8 cellular contexts compared by ENCODE assay signal in the genomic region with DNA sequence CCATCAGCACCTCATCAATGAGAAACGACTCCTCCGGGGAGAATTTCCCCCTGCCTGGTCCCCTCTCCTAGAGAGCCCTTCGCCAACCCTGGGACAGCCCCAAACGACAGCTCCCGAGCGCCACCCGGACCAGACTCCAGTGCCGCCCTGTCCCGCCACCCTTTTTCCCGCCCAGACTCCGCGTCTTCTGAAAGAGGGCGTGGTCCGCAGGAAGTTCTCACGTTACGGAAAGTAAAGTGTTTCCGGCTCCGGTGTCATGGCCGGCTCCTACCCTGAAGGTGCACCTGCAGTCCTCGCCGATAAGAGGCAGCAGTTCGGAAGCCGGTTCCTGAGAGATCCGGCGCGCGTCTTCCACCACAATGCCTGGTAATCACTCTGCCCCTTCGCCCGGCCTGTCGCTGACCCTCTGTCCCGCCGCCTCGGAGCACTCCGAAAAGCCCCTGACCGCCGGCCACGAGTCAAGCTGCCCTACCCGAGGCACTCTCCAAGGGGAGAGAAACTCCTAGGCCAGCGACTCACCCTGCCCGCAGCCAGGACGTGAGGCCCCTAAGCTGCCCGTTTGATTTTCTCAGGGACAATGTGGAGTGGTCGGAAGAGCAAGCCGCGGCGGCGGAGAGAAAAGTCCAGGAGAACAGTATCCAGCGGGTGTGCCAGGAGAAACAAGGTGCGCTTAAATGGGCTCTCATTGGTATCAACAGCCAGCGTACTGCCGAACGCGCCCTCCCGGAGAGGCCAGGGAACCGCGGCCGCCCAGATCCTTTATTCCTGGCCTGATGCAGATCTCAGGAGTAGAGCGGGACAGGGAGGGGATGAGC. TPM values are rescaled to one million over a fixed set of nuclear protein-coding genes. Genes with fewer than 3 reads are reported as not detected.
DNase-seq lines count a peak whose midpoint lies in the region; ATAC-seq and TF ChIP-seq lines count a peak whose summit lies in the region.
"Not testable (repeated sequence)": the region's sequence is repeated elsewhere in the genome, so short reads cannot be mapped to it uniquely, and the experiment has no call there.

A gene with protein sequence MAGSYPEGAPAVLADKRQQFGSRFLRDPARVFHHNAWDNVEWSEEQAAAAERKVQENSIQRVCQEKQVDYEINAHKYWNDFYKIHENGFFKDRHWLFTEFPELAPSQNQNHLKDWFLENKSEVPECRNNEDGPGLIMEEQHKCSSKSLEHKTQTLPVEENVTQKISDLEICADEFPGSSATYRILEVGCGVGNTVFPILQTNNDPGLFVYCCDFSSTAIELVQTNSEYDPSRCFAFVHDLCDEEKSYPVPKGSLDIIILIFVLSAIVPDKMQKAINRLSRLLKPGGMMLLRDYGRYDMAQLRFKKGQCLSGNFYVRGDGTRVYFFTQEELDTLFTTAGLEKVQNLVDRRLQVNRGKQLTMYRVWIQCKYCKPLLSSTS (plus strand): TSS at position 251 of the 815 bp plus-strand sequence. CDS start 6 bp downstream, at position 257.

- TF ChIP-seq CTCF in CD4-positive, alpha-beta T cell (IDR thresholded peaks at IDR 0.05), result peak; percentile 34
- TF ChIP-seq CTCF in liver (IDR thresholded peaks at IDR 0.05; ENCODE audit: low read depth, low read length, missing input control), result peak; percentile 25

- intact Hi-C loops in CD4-positive, alpha-beta T cell (cut with DNase I, micrococcal nuclease), result loop anchor here (2.0 to 10.0 kb wide), 4 partner anchors 55 to 981 kb away; a partner anchor contains a TSS

- H3K4me3 Mint-ChIP-seq in CD4-positive, alpha-beta T cell, result peak within 1 kb of the TSS; percentile 97
- H3K4me3 Mint-ChIP-seq in activated CD4-positive, alpha-beta T cell treated with anti-CD3 and anti-CD28 coated beads, Interleukin-2, amount 10 ng/mL, durations not matched to agents 7 days and 5 days, result peak within 1 kb of the TSS; percentile 100

- H3K27me3 ChIP-seq in CD4-positive, alpha-beta T cell (ENCODE audit: control insufficient read depth, insufficient read depth, low read length); liver (ENCODE audit: control insufficient read depth in 4 of 4, insufficient read depth in 4 of 4, low read length in 3 of 4): not testable (repeated sequence)

- not testable (repeated sequence) for H3K27me3 Mint-ChIP-seq in CD4-positive, alpha-beta T cell; activated CD4-positive, alpha-beta T cell treated with anti-CD3 and anti-CD28 coated beads, Interleukin-2, amount 10 ng/mL, durations not matched to agents 7 days and 5 days

- peaks cover 28% of the 10 kb centered on the region for H3K4me1 Mint-ChIP-seq in CD4-positive, alpha-beta T cell (ENCODE audit: low read depth)
- peaks cover 26% of the 10 kb centered on the region for H3K4me1 Mint-ChIP-seq in activated CD4-positive, alpha-beta T cell treated with anti-CD3 and anti-CD28 coated beads, Interleukin-2, amount 10 ng/mL, durations not matched to agents 7 days and 5 days

- H3K4me3 ChIP-seq in liver (ENCODE audit: low read depth in 1 of 3, low read length in 3 of 3), result peak within 1 kb of the TSS; percentile 55 to 80 (median 75)

- peak; percentile 69 to 86 (median 74) for DNase-seq in CD4-positive, alpha-beta T cell
- DNase-seq in NCI-H69 (lab: John Stamatoyannopoulos, UW), result peak; percentile 97
- peak; percentile 93 for DNase-seq in activated CD4-positive, alpha-beta T cell treated with anti-CD3 and anti-CD28 coated beads, Interleukin-2, amount 10 ng/mL, durations not matched to agents 7 days and 5 days
- DNase-seq in dermis blood vessel endothelial cell, result peak; percentile 85
- peak; percentile 80 for DNase-seq in stimulated activated CD4-positive, alpha-beta T cell treated with anti-CD3 and anti-CD28 coated beads, Interleukin-4, amount 100 ng/mL, for 1 hour

- peak; percentile 93 for ATAC-seq in CD4-positive, alpha-beta T cell (ENCODE audit: poor library complexity)
- ATAC-seq in GM19395 (IDR thresholded peaks at IDR 0.05; ENCODE audit: unreplicated experiment) (peak; percentile 95), HG03558 (IDR thresholded peaks at IDR 0.05; ENCODE audit: extremely low read depth, unreplicated experiment) (peak; percentile 87)

- peak within 1 kb of the TSS; percentile 84 for H3K27ac Mint-ChIP-seq in CD4-positive, alpha-beta T cell
- H3K27ac Mint-ChIP-seq in activated CD4-positive, alpha-beta T cell treated with anti-CD3 and anti-CD28 coated beads, Interleukin-2, amount 10 ng/mL, durations not matched to agents 7 days and 5 days, result peak within 1 kb of the TSS; percentile 98

- not testable (repeated sequence) for H3K27ac ChIP-seq in CD4-positive, alpha-beta T cell (ENCODE audit: low read depth, low read length)
- peak within 1 kb of the TSS in 1 of 2 donors; percentile 13 for H3K27ac ChIP-seq in liver (ENCODE audit: low read depth in 1 of 2, low read length in 2 of 2)

- peaks cover 1 to 10% (median 7%) of the 10 kb centered on the region in 4 donors for H3K36me3 ChIP-seq in liver (ENCODE audit: control insufficient read depth in 4 of 4, insufficient read depth in 3 of 4, low read depth in 1 of 4, low read length in 3 of 4)

- H3K9me3 ChIP-seq in CD4-positive, alpha-beta T cell (ENCODE audit: control insufficient read depth, low read length); liver (ENCODE audit: control insufficient read depth in 4 of 4, low read length in 3 of 4): not testable (repeated sequence)

- POLR2A ChIA-PET in CD4-positive, alpha-beta T cell (lab: Charles Lee), result not testable (repeated sequence)
- POLR2A ChIA-PET in activated CD4-positive, alpha-beta T cell treated with anti-CD3 and anti-CD28 coated beads, Interleukin-2, amount 10 ng/mL, durations not matched to agents 7 days and 5 days (lab: Charles Lee), result interaction anchor here (0.6 to 0.7 kb wide), 2 partner anchors 94 to 202 kb away, joined by 3 to 4 read pairs; no protein-coding TSS in a partner anchor

- peak in 1 of 2 donors; percentile 28 for TF ChIP-seq RAD21 in liver (IDR thresholded peaks at IDR 0.05)

- peaks cover 3 to 13% (median 11%) of the 10 kb centered on the region in 4 donors for H3K4me1 ChIP-seq in liver (ENCODE audit: control insufficient read depth in 4 of 4, insufficient read depth in 4 of 4, low read length in 3 of 4)

- H3K36me3 Mint-ChIP-seq in CD4-positive, alpha-beta T cell (ENCODE audit: low read depth), result peaks cover 32% of the 10 kb centered on the region
- peaks cover 11% of the 10 kb centered on the region for H3K36me3 Mint-ChIP-seq in activated CD4-positive, alpha-beta T cell treated with anti-CD3 and anti-CD28 coated beads, Interleukin-2, amount 10 ng/mL, durations not matched to agents 7 days and 5 days (ENCODE audit: low read depth)

- peak within 1 kb of the TSS in 1 of 2 donors; percentile 74 for H3K9ac ChIP-seq in liver (ENCODE audit: low read depth in 1 of 2, low read length in 2 of 2)

- not testable (repeated sequence) for H3K9me3 Mint-ChIP-seq in CD4-positive, alpha-beta T cell; activated CD4-positive, alpha-beta T cell treated with anti-CD3 and anti-CD28 coated beads, Interleukin-2, amount 10 ng/mL, durations not matched to agents 7 days and 5 days

- CTCF ChIA-PET in CD4-positive, alpha-beta T cell (lab: Charles Lee), result not testable (repeated sequence)
- CTCF ChIA-PET in activated CD4-positive, alpha-beta T cell treated with anti-CD3 and anti-CD28 coated beads, Interleukin-2, amount 10 ng/mL, durations not matched to agents 7 days and 5 days (lab: Charles Lee), result interaction anchor here (0.6 to 0.7 kb wide), 2 partner anchors 58 to 751 kb away, joined by 3 read pairs; no protein-coding TSS in a partner anchor

- under 1% methylated on average over 58 of the region's 58 CpGs for WGBS in liver

TF ChIP-seq in liver, 16 proteins besides CTCF, POLR2A, EP300 and RAD21 (continues in another document):
- TF ChIP-seq, protein P1, sequence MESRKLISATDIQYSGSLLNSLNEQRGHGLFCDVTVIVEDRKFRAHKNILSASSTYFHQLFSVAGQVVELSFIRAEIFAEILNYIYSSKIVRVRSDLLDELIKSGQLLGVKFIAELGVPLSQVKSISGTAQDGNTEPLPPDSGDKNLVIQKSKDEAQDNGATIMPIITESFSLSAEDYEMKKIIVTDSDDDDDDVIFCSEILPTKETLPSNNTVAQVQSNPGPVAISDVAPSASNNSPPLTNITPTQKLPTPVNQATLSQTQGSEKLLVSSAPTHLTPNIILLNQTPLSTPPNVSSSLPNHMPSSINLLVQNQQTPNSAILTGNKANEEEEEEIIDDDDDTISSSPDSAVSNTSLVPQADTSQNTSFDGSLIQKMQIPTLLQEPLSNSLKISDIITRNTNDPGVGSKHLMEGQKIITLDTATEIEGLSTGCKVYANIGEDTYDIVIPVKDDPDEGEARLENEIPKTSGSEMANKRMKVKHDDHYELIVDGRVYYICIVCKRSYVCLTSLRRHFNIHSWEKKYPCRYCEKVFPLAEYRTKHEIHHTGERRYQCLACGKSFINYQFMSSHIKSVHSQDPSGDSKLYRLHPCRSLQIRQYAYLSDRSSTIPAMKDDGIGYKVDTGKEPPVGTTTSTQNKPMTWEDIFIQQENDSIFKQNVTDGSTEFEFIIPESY (IDR thresholded peaks at IDR 0.05), result peak; percentile 58
- TF ChIP-seq, protein P2, sequence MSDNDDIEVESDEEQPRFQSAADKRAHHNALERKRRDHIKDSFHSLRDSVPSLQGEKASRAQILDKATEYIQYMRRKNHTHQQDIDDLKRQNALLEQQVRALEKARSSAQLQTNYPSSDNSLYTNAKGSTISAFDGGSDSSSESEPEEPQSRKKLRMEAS (IDR thresholded peaks at IDR 0.05), result peak; percentile 58

RNA-seq across cellular contexts. Expression of the gene that starts here (rescaled TPM):
- total RNA-seq in CD4-positive, alpha-beta T cell, result 1 to 10 TPM; 4.4 to 6.1 TPM
- 10 to 100 TPM; 18.0 to 18.4 TPM for total RNA-seq in activated CD4-positive, alpha-beta T cell treated with anti-CD3 and anti-CD28 coated beads, Interleukin-2, amount 10 ng/mL, durations not matched to agents 7 days and 5 days
- total RNA-seq in dermis blood vessel endothelial cell (18.1 and 18.7 TPM in 2 replicates), liver (10 to 100 TPM; 12.1 to 14.1 TPM)
- polyA plus RNA-seq in liver, result 1 to 10 TPM; 6.3 TPM
